14 cellular contexts compared by ENCODE assay signal in genomic region chr1:159598196-159598595, GRCh38. TPM values are rescaled to one million over a fixed set of nuclear protein-coding genes. Genes with fewer than 3 reads are reported as not detected.
DNase-seq lines count a peak whose midpoint lies in the region; ATAC-seq and TF ChIP-seq lines count a peak whose summit lies in the region.
"Had no signal": no experiment of that assay in that cellular context is flagged by ENCODE, and none has a peak within 500 bp of the region (broad histone marks: within the 10 kb centered on the region; RNA-seq: fewer than 3 reads in every experiment).

No MANE protein-coding gene starts in this region.

- intact Hi-C loops in mucosa of descending colon (cut with DNase I, micrococcal nuclease) = no loop called here

- WGBS in GM23248 (ENCODE audit: low coverage in 1 of 2, low lambda C conversion rate in 2 of 2, missing lambda C conversion rate in 2 of 2), 2 experiments = 6 to 11% methylated on average over 4 of the region's 4 CpGs
- WGBS in SK-N-SH (ENCODE audit: low lambda C conversion rate) = 2% methylated on average over 4 of the region's 4 CpGs

- POLR2A ChIA-PET in SK-N-SH (lab: Yijun Ruan, JAX) = no interaction called here

- no peak overlapping the region for H3K4me3 ChIP-seq in GM23248
- H3K4me3 ChIP-seq in SK-N-SH (ENCODE audit: low read depth in 2 of 2, low read length in 1 of 2) = no peak overlapping the region
- no peak overlapping the region for H3K4me3 ChIP-seq in epithelial cell of proximal tubule (ENCODE audit: low read depth, low read length)
- H3K4me3 ChIP-seq in osteoblast (ENCODE audit: insufficient read depth, low read length) = no peak overlapping the region
- H3K4me3 ChIP-seq in mucosa of descending colon = no peak overlapping the region
- H3K4me3 ChIP-seq: pancreas, upper lobe of right lung had no signal

- TF ChIP-seq RAD21 in SK-N-SH (IDR thresholded peaks at IDR 0.05; ENCODE audit: low read length) = no peak

- TF ChIP-seq EP300 in SK-N-SH (IDR thresholded peaks at IDR 0.05; ENCODE audit: borderline replicate concordance in 1 of 2, low read depth in 1 of 2, low read length in 1 of 2) = peak in 1 of 2 experiments; percentile 55; a peak in 1 of 4 replicates

- H3K4me2 ChIP-seq in GM23248 (ENCODE audit: unreplicated experiment) = peak overlapping the region; percentile 35
- H3K4me2 ChIP-seq in SK-N-SH = peak overlapping the region; percentile 51
- peak overlapping the region; percentile 25 for H3K4me2 ChIP-seq in osteoblast (ENCODE audit: insufficient read depth, low read length)

- no peak for ATAC-seq in mucosa of descending colon
- ATAC-seq: activated T-helper 17 cell treated with anti-CD3 and anti-CD28 coated beads, Interleukin-2, amount 50 U/mL, for 72 hours; upper lobe of right lung had no signal

- H3K9me3 ChIP-seq in GM23248 (ENCODE audit: low read depth) (no peaks in the 10 kb centered on the region), SK-N-SH (no peaks in the 10 kb centered on the region), osteoblast (ENCODE audit: low read depth, low read length) (no peaks in the 10 kb centered on the region), mucosa of descending colon (no peaks in the 10 kb centered on the region)
- H3K9me3 ChIP-seq: pancreas, upper lobe of right lung had no signal

- in situ Hi-C loops in GM23248 (cut with MboI) = no loop called here

- H3K27ac ChIP-seq in GM23248 = peak overlapping the region; percentile 55
- peak overlapping the region in 1 of 2 experiments; percentile 65; a peak in 3 of 4 replicates for H3K27ac ChIP-seq in SK-N-SH (ENCODE audit: low read depth in 2 of 2, low read length in 1 of 2)
- peak overlapping the region; percentile 82 for H3K27ac ChIP-seq in osteoblast (ENCODE audit: low read depth, low read length)
- H3K27ac ChIP-seq: upper lobe of right lung had no signal

- CTCF ChIA-PET in SK-N-SH (lab: Yijun Ruan, JAX) = no interaction called here

- H3K4me1 ChIP-seq in GM23248 (ENCODE audit: insufficient read depth) = peaks cover 25% of the 10 kb centered on the region
- H3K4me1 ChIP-seq in SK-N-SH (ENCODE audit: control insufficient read depth in 1 of 2, insufficient read depth in 2 of 2, low read depth in 1 of 2, low read length in 1 of 2) = peaks cover 0 to 5% of the 10 kb centered on the region in 2 experiments; a peak in 3 of 4 replicates
- H3K4me1 ChIP-seq in osteoblast (ENCODE audit: insufficient read depth, low read length) = peaks cover 23% of the 10 kb centered on the region
- no peaks in the 10 kb centered on the region for H3K4me1 ChIP-seq in mucosa of descending colon (ENCODE audit: low read depth)
- H3K4me1 ChIP-seq: pancreas, upper lobe of right lung had no signal

- H3K36me3 ChIP-seq in GM23248 (ENCODE audit: low read depth) (no peaks in the 10 kb centered on the region), SK-N-SH (replicated peaks in 1 of 2; ENCODE audit: control insufficient read depth in 1 of 2, insufficient read depth in 2 of 2, low read length in 1 of 2) (no peaks in the 10 kb centered on the region), osteoblast (ENCODE audit: insufficient read depth, low read length) (no peaks in the 10 kb centered on the region), mucosa of descending colon (ENCODE audit: low read depth) (no peaks in the 10 kb centered on the region)
- H3K36me3 ChIP-seq: pancreas, upper lobe of right lung had no signal

- peak; percentile 80 for DNase-seq in GM23248
- DNase-seq in SK-N-SH = no peak
- DNase-seq in epithelial cell of proximal tubule (ENCODE audit: low read depth) = peak; percentile 99
- peak; percentile 63 for DNase-seq in osteoblast (ENCODE audit: insufficient read length, low spot score, missing footprints)
- no peak for DNase-seq in activated CD8-positive, alpha-beta memory T cell treated with anti-CD3 and anti-CD28 coated beads for 24 hours
- no peak for DNase-seq in central memory CD4-positive, alpha-beta T cell
- DNase-seq in activated CD4-positive, alpha-beta T cell treated with anti-CD3 and anti-CD28 coated beads for 4 hours = no peak
- DNase-seq in mucosa of descending colon = no peak
- DNase-seq: cortex of kidney, DMS153, NCI-H1092, pancreas, upper lobe of right lung had no signal

- peaks cover 3% of the 10 kb centered on the region; the same call in 1 of the 2 replicates for H3K9me2 ChIP-seq in GM23248 (ENCODE audit: insufficient read depth)
- no peaks in the 10 kb centered on the region for H3K9me2 ChIP-seq in SK-N-SH

- H3F3A ChIP-seq in GM23248 (ENCODE audit: insufficient read depth) (0 out of 2 replicates have a peak, but pooled peaks cover 13% of the 10 kb centered on the region), SK-N-SH (replicated peaks; ENCODE audit: insufficient read depth) (no peaks in the 10 kb centered on the region)

- H3K79me2 ChIP-seq in GM23248 (ENCODE audit: insufficient read depth) (no peaks in the 10 kb centered on the region), SK-N-SH (ENCODE audit: insufficient read depth) (no peaks in the 10 kb centered on the region), osteoblast (ENCODE audit: insufficient read depth, low read length) (no peaks in the 10 kb centered on the region)

- no peaks in the 10 kb centered on the region for H4K20me1 ChIP-seq in GM23248 (ENCODE audit: insufficient read depth)
- no peaks in the 10 kb centered on the region for H4K20me1 ChIP-seq in SK-N-SH (ENCODE audit: insufficient read depth)
- H4K20me1 ChIP-seq in osteoblast (ENCODE audit: insufficient read depth, low read length) = no peaks in the 10 kb centered on the region

- H3K9ac ChIP-seq in GM23248 (no peak overlapping the region), SK-N-SH (no peak overlapping the region)

- H3K27me3 ChIP-seq in GM23248 (replicated peaks; ENCODE audit: insufficient read depth) (no peaks in the 10 kb centered on the region), SK-N-SH (ENCODE audit: insufficient read depth) (no peaks in the 10 kb centered on the region), osteoblast (ENCODE audit: insufficient read depth, low read length) (no peaks in the 10 kb centered on the region)
- H3K27me3 ChIP-seq: pancreas, upper lobe of right lung had no signal

- TF ChIP-seq CTCF in SK-N-SH (IDR thresholded peaks at IDR 0.05) (no peak), epithelial cell of proximal tubule (conservative IDR thresholded peaks at IDR 0.05; ENCODE audit: low read depth, low read length) (no peak), osteoblast (IDR thresholded peaks at IDR 0.05; ENCODE audit: extremely low read depth, low read depth, low read length) (no peak), mucosa of descending colon (IDR thresholded peaks at IDR 0.05) (no peak)

- peak overlapping the region; percentile 50; the same call in 1 of the 2 replicates for H2AFZ ChIP-seq in GM23248
- 0 out of 2 replicates have a peak overlapping the region, but pooled peaks have one; percentile 26 for H2AFZ ChIP-seq in SK-N-SH (ENCODE audit: low read depth)
- H2AFZ ChIP-seq in osteoblast (ENCODE audit: low read length) = no peak overlapping the region

TF ChIP-seq in SK-N-SH, 30 proteins besides CTCF, POLR2A, EP300 and RAD21:
- TF ChIP-seq JUND (IDR thresholded peaks at IDR 0.05) (peak; percentile 34; the same call in 1 of the 2 replicates), FOSL2 (IDR thresholded peaks at IDR 0.05; ENCODE audit: borderline replicate concordance, low read depth) (peak; percentile 31; the same call in 1 of the 2 replicates), FOXM1 (IDR thresholded peaks at IDR 0.05; ENCODE audit: low read depth) (no peak), TCF12 (IDR thresholded peaks at IDR 0.05) (peak; percentile 54; the same call in 1 of the 2 replicates), TEAD4 (IDR thresholded peaks at IDR 0.05; ENCODE audit: borderline replicate concordance, insufficient read depth) (peak; percentile 49; the same call in 1 of the 2 replicates)
- TF ChIP-seq, protein P1, sequence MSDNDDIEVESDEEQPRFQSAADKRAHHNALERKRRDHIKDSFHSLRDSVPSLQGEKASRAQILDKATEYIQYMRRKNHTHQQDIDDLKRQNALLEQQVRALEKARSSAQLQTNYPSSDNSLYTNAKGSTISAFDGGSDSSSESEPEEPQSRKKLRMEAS (IDR thresholded peaks at IDR 0.05; ENCODE audit: low read depth) = no peak

RNA-seq across cellular contexts. Expression of gene APCS, which starts 10.6 kb away (rescaled TPM):
- total RNA-seq in GM23248 (2014; rRNA removed; shearing (Covaris generic)) = not detected in 2 replicates
- not detected in 2 replicates for polyA plus RNA-seq in GM23248 (2016; fragmentation: Nextera tagmentation; extraction: Ambion mirVana)
- not detected in 2 replicates for polyA plus RNA-seq in SK-N-SH (2012; rRNA removed)
- polyA plus RNA-seq in SK-N-SH (2012; cell fraction: cytosol; rRNA removed) = not detected in 2 replicates
- not detected in 2 replicates for polyA plus RNA-seq in SK-N-SH (2012; cell fraction: nucleus; rRNA removed)
- total RNA-seq in epithelial cell of proximal tubule = not detected in 2 replicates
- not detected in 2 replicates for total RNA-seq in osteoblast
- not detected for total RNA-seq in mucosa of descending colon
- total RNA-seq: activated T-helper 17 cell treated with anti-CD3 and anti-CD28 coated beads, Interleukin-2, amount 50 U/mL, for 72 hours; upper lobe of right lung had no signal

Comparison
In these comparisons a context has a peak if more than half of its experiments do, and no peak if none do; other contexts are left out.
1. DNase-seq: peak in GM23248 (single experiment), epithelial cell of proximal tubule (single experiment) and osteoblast (single experiment); none in SK-N-SH (single experiment), activated CD8-positive, alpha-beta memory T cell treated with anti-CD3 and anti-CD28 coated beads for 24 hours (single experiment), central memory CD4-positive, alpha-beta T cell (single experiment), activated CD4-positive, alpha-beta T cell treated with anti-CD3 and anti-CD28 coated beads for 4 hours (0 of 2) and mucosa of descending colon (0 of 3).
2. Peak in every context shown above with its lines, with median percentiles within 50 percentile points of each other: H3K4me2 ChIP-seq.